Comparison of ENCODE assay signal across 1 cellular context in the genomic region with DNA sequence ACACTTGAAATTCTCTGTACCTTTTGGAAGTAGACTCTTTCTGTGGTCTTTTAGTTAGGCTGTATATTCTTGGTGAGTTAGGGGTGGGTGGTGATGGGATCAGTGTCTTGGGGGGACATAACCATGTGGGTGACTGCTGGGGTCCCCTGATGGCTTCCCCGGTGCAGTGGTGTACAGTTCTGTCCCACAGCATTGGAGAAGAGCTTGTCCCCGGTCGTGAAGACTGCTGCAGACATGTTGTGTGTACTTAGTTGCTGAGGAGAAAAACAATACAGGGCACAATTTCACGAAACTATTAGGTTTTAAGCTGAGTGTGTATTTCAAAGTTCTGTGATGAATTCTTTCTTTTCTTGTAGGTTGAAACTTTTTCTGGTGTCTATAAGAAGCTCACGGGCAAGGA.
A peak's percentile ranks its signal among the peaks of the same experiment; 100 is the strongest.
TF ChIP-seq lines count a peak whose summit lies in the region.

No MANE protein-coding gene starts in this region.

TF ChIP-seq in HepG2, 621 proteins besides CTCF, POLR2A, EP300 and RAD21:
- TF ChIP-seq, protein P1, sequence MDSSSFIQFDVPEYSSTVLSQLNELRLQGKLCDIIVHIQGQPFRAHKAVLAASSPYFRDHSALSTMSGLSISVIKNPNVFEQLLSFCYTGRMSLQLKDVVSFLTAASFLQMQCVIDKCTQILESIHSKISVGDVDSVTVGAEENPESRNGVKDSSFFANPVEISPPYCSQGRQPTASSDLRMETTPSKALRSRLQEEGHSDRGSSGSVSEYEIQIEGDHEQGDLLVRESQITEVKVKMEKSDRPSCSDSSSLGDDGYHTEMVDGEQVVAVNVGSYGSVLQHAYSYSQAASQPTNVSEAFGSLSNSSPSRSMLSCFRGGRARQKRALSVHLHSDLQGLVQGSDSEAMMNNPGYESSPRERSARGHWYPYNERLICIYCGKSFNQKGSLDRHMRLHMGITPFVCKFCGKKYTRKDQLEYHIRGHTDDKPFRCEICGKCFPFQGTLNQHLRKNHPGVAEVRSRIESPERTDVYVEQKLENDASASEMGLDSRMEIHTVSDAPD (CRISPR knock-in tag; IDR thresholded peaks at IDR 0.05): no peak
- TF ChIP-seq POLR2G (IDR thresholded peaks at IDR 0.05; ENCODE audit: low read depth, low read length): peak; percentile 54
- TF ChIP-seq BORCS8-MEF2B (CRISPR knock-in tag; IDR thresholded peaks at IDR 0.05): no peak
